ENCODE assay signal across 21 cellular contexts in the genomic region with DNA sequence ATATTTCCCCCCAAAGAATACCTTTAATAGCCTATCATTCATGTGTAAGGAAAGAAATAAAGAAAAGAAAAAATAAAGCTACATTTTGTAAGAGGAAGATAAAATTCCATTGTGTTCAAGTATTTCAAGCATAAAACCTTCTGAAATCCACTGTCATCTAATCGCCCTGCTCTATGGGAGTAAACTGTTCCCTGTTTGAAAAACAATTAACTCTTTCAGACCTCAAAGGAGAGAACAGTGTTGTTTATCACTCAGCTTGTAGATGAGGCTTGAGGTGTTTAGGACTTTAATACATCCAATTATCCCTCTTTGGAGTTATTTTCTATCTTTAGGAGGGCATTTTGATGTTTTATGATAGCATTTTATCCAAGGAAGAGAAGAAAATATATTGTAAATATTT.
"Had no signal": no experiment of that assay in that cellular context is flagged by ENCODE, and none has a peak within 500 bp of the region (broad histone marks: within the 10 kb centered on the region; RNA-seq: fewer than 3 reads in every experiment).

No MANE protein-coding gene starts in this region.

- H3K36me3 ChIP-seq: esophagus muscularis mucosa, gastroesophageal sphincter, heart left ventricle, left ventricle myocardium inferior, lower lobe of right lung had no signal

- H3K4me1 Mint-ChIP-seq: immature natural killer cell had no signal

- H3K27ac ChIP-seq: coronary artery, dorsolateral prefrontal cortex, esophagus muscularis mucosa, foreskin keratinocyte, gastroesophageal sphincter, heart left ventricle, hepatocyte, left ventricle myocardium inferior, lower lobe of right lung had no signal

- H3K4me2 ChIP-seq: hepatocyte had no signal

- H3K36me3 Mint-ChIP-seq: immature natural killer cell had no signal

- DNase-seq: dermis blood vessel endothelial cell; dorsolateral prefrontal cortex; effector CD4-positive, alpha-beta T cell; effector memory CD4-positive, alpha-beta T cell; foreskin keratinocyte; heart left ventricle; hypothalamus; immature natural killer cell; islet precursor cell; kidney; kidney glomerular epithelial cell; left colon; left ventricle myocardium inferior; lower lobe of right lung; mesenchymal stem cell; midbrain had no signal

- H3K4me3 ChIP-seq: coronary artery, dorsolateral prefrontal cortex, esophagus muscularis mucosa, gastroesophageal sphincter, heart left ventricle, hepatocyte, left ventricle myocardium inferior, lower lobe of right lung had no signal

- H3K4me1 ChIP-seq: esophagus muscularis mucosa, foreskin keratinocyte, gastroesophageal sphincter, heart left ventricle, left ventricle myocardium inferior, lower lobe of right lung had no signal

- H2AFZ ChIP-seq: hepatocyte had no signal

- H3K79me2 ChIP-seq: hepatocyte had no signal

- H3K27ac Mint-ChIP-seq: immature natural killer cell had no signal

- H3K9me3 ChIP-seq: esophagus muscularis mucosa, gastroesophageal sphincter, heart left ventricle, left ventricle myocardium inferior, lower lobe of right lung had no signal

- H3K4me3 Mint-ChIP-seq: immature natural killer cell had no signal

- ATAC-seq: foreskin keratinocyte, gastroesophageal sphincter, heart left ventricle, left colon, left lobe of liver, lower lobe of right lung had no signal

- H3K27me3 ChIP-seq: dorsolateral prefrontal cortex, esophagus muscularis mucosa, foreskin keratinocyte, gastroesophageal sphincter, heart left ventricle, hepatocyte had no signal
